Comparison of ENCODE assay signal across 15 cellular contexts in genomic region chr6:31744422-31744821, GRCh38. TPM values are rescaled to one million over a fixed set of nuclear protein-coding genes. Genes with fewer than 3 reads are reported as not detected.
DNase-seq lines count a peak whose midpoint lies in the region; ATAC-seq and TF ChIP-seq lines count a peak whose summit lies in the region.
"Had no signal": no experiment of that assay in that cellular context is flagged by ENCODE, and none has a peak within 500 bp of the region (broad histone marks: within the 10 kb centered on the region; RNA-seq: fewer than 3 reads in every experiment).

No MANE protein-coding gene starts in this region.

- no peak overlapping the region for H3K27ac Mint-ChIP-seq in CD8-positive, alpha-beta memory T cell
- H3K27ac Mint-ChIP-seq in glutamatergic neuron (ENCODE audit: unreplicated experiment): no peak overlapping the region

- peak overlapping the region in 1 of 7 donors; percentile 67 for H3K4me3 Mint-ChIP-seq in CD8-positive, alpha-beta memory T cell
- peak overlapping the region; percentile 32 for H3K4me3 Mint-ChIP-seq in glutamatergic neuron (ENCODE audit: unreplicated experiment)

- POLR2A ChIA-PET in CD8-positive, alpha-beta memory T cell (lab: Charles Lee): no interaction called here

- no peaks in the 10 kb centered on the region for H3K27me3 ChIP-seq in CD8-positive, alpha-beta memory T cell (ENCODE audit: insufficient read depth, low read length, poor library complexity, severe bottlenecking)
- H3K27me3 ChIP-seq in WERI-Rb-1 (ENCODE audit: insufficient read depth, low read depth, severe bottlenecking): no peaks in the 10 kb centered on the region
- no peaks in the 10 kb centered on the region for H3K27me3 ChIP-seq in mammary epithelial cell (ENCODE audit: insufficient read depth, low read length)
- H3K27me3 ChIP-seq in vagina: no peaks in the 10 kb centered on the region

- H3K4me2 ChIP-seq in mammary epithelial cell (ENCODE audit: insufficient read depth, low read depth, low read length): no peak overlapping the region

- CTCF ChIA-PET in CD8-positive, alpha-beta memory T cell (lab: Charles Lee): interaction anchor here (1.5 kb wide), 1 partner anchor 25 kb away, joined by 5 read pairs; no protein-coding TSS in a partner anchor
- CTCF ChIA-PET in mammary epithelial cell (lab: Charles Lee; ENCODE audit: low non-redundant PET): no interaction called here

- H3K27ac ChIP-seq in 22Rv1: 0 out of 2 replicates have a peak overlapping the region, but pooled peaks have one; percentile 0
- peak overlapping the region; percentile 28 for H3K27ac ChIP-seq in CD8-positive, alpha-beta memory T cell (ENCODE audit: low read depth, low read length)
- peak overlapping the region; percentile 58 for H3K27ac ChIP-seq in WERI-Rb-1
- no peak overlapping the region for H3K27ac ChIP-seq in mammary epithelial cell (ENCODE audit: insufficient read depth, low read depth, low read length)
- H3K27ac ChIP-seq in vagina: no peak overlapping the region

- no peak overlapping the region for H2AFZ ChIP-seq in mammary epithelial cell (ENCODE audit: low read depth, low read length)

- H3K36me3 ChIP-seq in CD8-positive, alpha-beta memory T cell (ENCODE audit: insufficient read depth, low read length): no peaks in the 10 kb centered on the region
- no peaks in the 10 kb centered on the region for H3K36me3 ChIP-seq in WERI-Rb-1
- H3K36me3 ChIP-seq in mammary epithelial cell (ENCODE audit: insufficient read depth, low read length): peaks cover 5% of the 10 kb centered on the region
- no peaks in the 10 kb centered on the region for H3K36me3 ChIP-seq in vagina

- BruUV-seq in mammary epithelial cell (replicated peaks; lab: Mats Ljungman, UMichigan): no TSS peak

- H4K20me1 ChIP-seq in mammary epithelial cell (ENCODE audit: insufficient read depth, low read length): no peaks in the 10 kb centered on the region

- H3K27me3 Mint-ChIP-seq in CD8-positive, alpha-beta memory T cell: peaks cover 0 to 1% of the 10 kb centered on the region in 2 donors
- H3K27me3 Mint-ChIP-seq in glutamatergic neuron (ENCODE audit: unreplicated experiment): peaks cover 6% of the 10 kb centered on the region

- in situ Hi-C loops in mammary epithelial cell (cut with MboI; ENCODE audit: low sequenced_read_pairs in 2 of 2): no loop called here

- H3K36me3 Mint-ChIP-seq in CD8-positive, alpha-beta memory T cell: peaks cover 0 to 10% (median 6%) of the 10 kb centered on the region in 3 donors
- H3K36me3 Mint-ChIP-seq in glutamatergic neuron (ENCODE audit: unreplicated experiment): no peaks in the 10 kb centered on the region

- peaks cover 11 to 30% (median 16%) of the 10 kb centered on the region in 3 donors for H3K4me1 Mint-ChIP-seq in CD8-positive, alpha-beta memory T cell
- no peaks in the 10 kb centered on the region for H3K4me1 Mint-ChIP-seq in glutamatergic neuron (ENCODE audit: low read depth, unreplicated experiment)

- H3K4me1 ChIP-seq in CD8-positive, alpha-beta memory T cell (ENCODE audit: insufficient read depth, low read length): peaks cover 10% of the 10 kb centered on the region
- H3K4me1 ChIP-seq in mammary epithelial cell (ENCODE audit: insufficient read depth, low read length) (peaks cover 8% of the 10 kb centered on the region), vagina (peaks cover 10% of the 10 kb centered on the region)

- no peak for DNase-seq in CD8-positive, alpha-beta memory T cell
- DNase-seq in WERI-Rb-1 (peak; percentile 72), glutamatergic neuron (no peak), mammary epithelial cell (no peak), vagina (ENCODE audit: extremely low spot score in 2 of 2) (no peak)
- DNase-seq: DMS79, NCI-H1930, NCI-H2171, NCI-H446, NCI-H69, OCI-M1, RPMI8226 had no signal

- intact Hi-C loops in mammary epithelial cell (cut with micrococcal nuclease) (no loop called here), vagina (cut with DNase I) (no loop called here)

- TF ChIP-seq CTCF in 22Rv1 (IDR thresholded peaks at IDR 0.05): no peak
- no peak for TF ChIP-seq CTCF in WERI-Rb-1 (IDR thresholded peaks at IDR 0.05; ENCODE audit: low read depth, low read length)
- TF ChIP-seq CTCF in glutamatergic neuron (IDR thresholded peaks at IDR 0.05; ENCODE audit: partially characterized antibody, unreplicated experiment): no peak
- no peak for TF ChIP-seq CTCF in mammary epithelial cell (conservative IDR thresholded peaks at IDR 0.05 in 1 of 2, IDR thresholded peaks at IDR 0.05 in 1 of 2; ENCODE audit: extremely low read depth in 1 of 2, insufficient read depth in 1 of 2, low read depth in 1 of 2, low read length in 2 of 2)
- TF ChIP-seq CTCF in vagina (IDR thresholded peaks at IDR 0.05): no peak

- dilution Hi-C loops in mammary epithelial cell (cut with HindIII; ENCODE audit: low sequenced_read_pairs): no loop called here

- H3K79me2 ChIP-seq in mammary epithelial cell (ENCODE audit: insufficient read depth, low read length): peaks cover 4% of the 10 kb centered on the region

- no peaks in the 10 kb centered on the region for H3K9me3 Mint-ChIP-seq in CD8-positive, alpha-beta memory T cell
- H3K9me3 Mint-ChIP-seq in glutamatergic neuron (ENCODE audit: unreplicated experiment): peaks cover 11% of the 10 kb centered on the region

- ATAC-seq in HG03439 (IDR thresholded peaks at IDR 0.05; ENCODE audit: unreplicated experiment): no peak
- no peak for ATAC-seq in activated CD4-positive, CD25-positive, alpha-beta regulatory T cell treated with anti-CD3 and anti-CD28 coated beads, Interleukin-2, amount 50 U/mL, for 24 hours

- H3K4me3 ChIP-seq in CD8-positive, alpha-beta memory T cell (ENCODE audit: low read length): no peak overlapping the region
- peak overlapping the region; percentile 17 for H3K4me3 ChIP-seq in WERI-Rb-1 (ENCODE audit: low read depth, low read length)
- no peak overlapping the region for H3K4me3 ChIP-seq in mammary epithelial cell (replicated peaks in 1 of 3; ENCODE audit: insufficient read depth in 1 of 3, low read depth in 2 of 3, low read length in 3 of 3)
- H3K4me3 ChIP-seq in vagina: no peak overlapping the region

- no peak for TF ChIP-seq POLR2A in vagina (IDR thresholded peaks at IDR 0.05)

- H3K9me3 ChIP-seq in CD8-positive, alpha-beta memory T cell (ENCODE audit: low read length): no peaks in the 10 kb centered on the region
- peaks cover 4% of the 10 kb centered on the region for H3K9me3 ChIP-seq in WERI-Rb-1 (ENCODE audit: severe bottlenecking)
- H3K9me3 ChIP-seq in mammary epithelial cell (replicated peaks; ENCODE audit: insufficient read depth, low read length): no peaks in the 10 kb centered on the region
- no peaks in the 10 kb centered on the region for H3K9me3 ChIP-seq in vagina

- H3K9ac ChIP-seq in mammary epithelial cell (ENCODE audit: insufficient read depth, low read length): no peak overlapping the region

- WGBS in mammary epithelial cell (ENCODE audit: low coverage, missing lambda C conversion rate): 73% methylated on average over 1 of the region's 1 CpG

RNA-seq across cellular contexts. Expression of gene MSH5, which starts 4.6 kb away (rescaled TPM):
- 10 to 100 TPM; 36.4 to 39.8 TPM for total RNA-seq in CD8-positive, alpha-beta memory T cell
- 2.0 TPM for polyA plus RNA-seq in CD8-positive, alpha-beta memory T cell
- total RNA-seq in glutamatergic neuron (ENCODE audit: unreplicated experiment) (25.7 TPM), mammary epithelial cell (10 to 100 TPM in 1 of 2 donors, 1 to 10 TPM in 1; 9.3 to 28.3 TPM), vagina (11.0 TPM)
- polyA plus RNA-seq in mammary epithelial cell: 12.3 TPM
- 57.7 TPM for polyA minus RNA-seq in mammary epithelial cell

RNA-seq across cellular contexts. Expression of gene CLIC1, which starts 8.1 kb away (rescaled TPM):
- total RNA-seq in CD8-positive, alpha-beta memory T cell: 100 to 1,000 TPM; 377 TPM
- polyA plus RNA-seq in CD8-positive, alpha-beta memory T cell: 657 TPM
- 310 TPM for total RNA-seq in glutamatergic neuron (ENCODE audit: unreplicated experiment)
- 100 to 1,000 TPM; 343 to 506 TPM for total RNA-seq in mammary epithelial cell
- 872 TPM for polyA plus RNA-seq in mammary epithelial cell
- 679 TPM for polyA minus RNA-seq in mammary epithelial cell
- 250 TPM for total RNA-seq in vagina

RNA-seq across cellular contexts. Expression of gene DDAH2, which starts 15.3 kb away (rescaled TPM):
- 1 to 10 TPM; 4.1 to 4.9 TPM for total RNA-seq in CD8-positive, alpha-beta memory T cell
- 26.3 TPM for polyA plus RNA-seq in CD8-positive, alpha-beta memory T cell
- total RNA-seq in glutamatergic neuron (ENCODE audit: unreplicated experiment): 266 TPM
- total RNA-seq in mammary epithelial cell: 10 to 100 TPM in 1 of 2 donors, 1 to 10 TPM in 1; 7.7 to 27.7 TPM
- polyA plus RNA-seq in mammary epithelial cell: 6.7 TPM
- 5.6 TPM for polyA minus RNA-seq in mammary epithelial cell
- total RNA-seq in vagina: 108 TPM

RNA-seq across cellular contexts. Expression of gene SAPCD1, which starts 18.0 kb away (rescaled TPM):
- total RNA-seq in CD8-positive, alpha-beta memory T cell: 1 to 10 TPM; 6.1 to 7.0 TPM
- polyA plus RNA-seq in CD8-positive, alpha-beta memory T cell: not detected
- 3.7 TPM for total RNA-seq in glutamatergic neuron (ENCODE audit: unreplicated experiment)
- total RNA-seq in mammary epithelial cell: 1 to 10 TPM in 1 of 2 donors, under 1 TPM in 1; 0.33 to 3.2 TPM
- polyA plus RNA-seq in mammary epithelial cell: 1.8 TPM
- not detected for polyA minus RNA-seq in mammary epithelial cell
- not detected for total RNA-seq in vagina

RNA-seq across cellular contexts. Expression of gene MPIG6B, which starts 21.2 kb away (rescaled TPM):
- not detected for total RNA-seq in CD8-positive, alpha-beta memory T cell
- polyA plus RNA-seq in CD8-positive, alpha-beta memory T cell: 0.08 TPM
- total RNA-seq in glutamatergic neuron (ENCODE audit: unreplicated experiment) (not detected), mammary epithelial cell (not detected), vagina (not detected)
- 0.09 TPM for polyA plus RNA-seq in mammary epithelial cell
- not detected for polyA minus RNA-seq in mammary epithelial cell

Comparison
In these comparisons a context has a peak if more than half of its experiments do, and no peak if none do; other contexts are left out.
1. H3K27ac ChIP-seq: peak in 22Rv1 (single experiment), CD8-positive, alpha-beta memory T cell (single experiment) and WERI-Rb-1 (single experiment); none in mammary epithelial cell (single experiment) and vagina (single experiment).